Comparison of ENCODE assay signal across 33 cellular contexts in the genomic region with DNA sequence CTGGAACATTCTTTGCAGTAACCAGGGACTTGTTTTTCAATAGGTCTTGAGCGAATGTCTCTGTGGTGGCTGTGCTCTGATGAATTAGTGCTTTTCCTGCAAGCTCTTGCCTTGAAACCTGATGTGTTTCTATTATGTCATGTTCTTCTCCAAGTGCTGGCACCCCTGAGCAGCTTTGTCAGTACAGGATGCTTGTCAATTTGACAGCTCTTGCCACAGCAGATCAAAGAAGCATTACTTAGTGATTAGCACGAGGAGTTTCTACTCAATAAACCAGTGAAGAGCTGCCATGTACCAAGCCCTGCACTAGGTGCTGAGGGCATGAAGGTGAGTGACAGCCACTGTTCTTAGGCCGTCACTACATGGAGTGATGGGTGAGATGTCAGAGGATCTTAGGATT.
A peak's percentile ranks its signal among the peaks of the same experiment; 100 is the strongest.
DNase-seq lines count a peak whose midpoint lies in the region; FAIRE-seq and TF ChIP-seq lines count a peak whose summit lies in the region.
"Had no signal": no experiment of that assay in that cellular context is flagged by ENCODE, and none has a peak within 500 bp of the region (broad histone marks: within the 10 kb centered on the region; RNA-seq: fewer than 3 reads in every experiment).

No MANE protein-coding gene starts in this region.

- H3K36me3 ChIP-seq in bronchial epithelial cell (ENCODE audit: control insufficient read depth, insufficient read depth, low read length), result no peaks in the 10 kb centered on the region
- no peaks in the 10 kb centered on the region for H3K36me3 ChIP-seq in neural cell (ENCODE audit: insufficient read depth, low read length)
- no peaks in the 10 kb centered on the region for H3K36me3 ChIP-seq in thyroid gland
- H3K36me3 ChIP-seq in GM23248 (ENCODE audit: low read depth), result no peaks in the 10 kb centered on the region
- H3K36me3 ChIP-seq: BE2C; BLaER1; BLaER1 treated with 17β-estradiol and CSF1 and Interleukin-3, amounts not matched to agents 10 nM and 100 nM had no signal

- H3K9me2 ChIP-seq in neural cell (ENCODE audit: insufficient read depth, low read length) (no peaks in the 10 kb centered on the region), GM23248 (ENCODE audit: insufficient read depth) (no peaks in the 10 kb centered on the region)

- peak; percentile 100 for TF ChIP-seq EP300 in neural cell (conservative IDR thresholded peaks at IDR 0.05; ENCODE audit: poor library complexity, severe bottlenecking)

- in situ Hi-C loops in GM23248 (cut with MboI), result no loop called here

- WGBS in thyroid gland, 2 donors, result 89 to 95% methylated on average over 3 of the region's 3 CpGs
- WGBS in GM23248 (ENCODE audit: low coverage in 1 of 2, low lambda C conversion rate in 2 of 2, missing lambda C conversion rate in 2 of 2), 2 experiments, result 50 to 53% methylated on average over 3 of the region's 3 CpGs

- no peak overlapping the region for H2AFZ ChIP-seq in neural cell (ENCODE audit: low read depth, low read length)
- H2AFZ ChIP-seq in GM23248, result no peak overlapping the region

- H3K4me2 ChIP-seq in neural cell (ENCODE audit: low read length), result no peak overlapping the region
- H3K4me2 ChIP-seq in GM23248 (ENCODE audit: unreplicated experiment), result no peak overlapping the region
- H3K4me2 ChIP-seq: A549 had no signal

- no peak for TF ChIP-seq RAD21 in neural cell (conservative IDR thresholded peaks at IDR 0.05)

- no peak overlapping the region for H3K27ac ChIP-seq in neural cell (ENCODE audit: low read length)
- H3K27ac ChIP-seq in thyroid gland, result no peak overlapping the region
- no peak overlapping the region for H3K27ac ChIP-seq in GM23248
- H3K27ac ChIP-seq: 22Rv1; A549; BLaER1; BLaER1 treated with 17β-estradiol and CSF1 and Interleukin-3, amounts not matched to agents 10 nM and 100 nM; C4-2B had no signal

- no peaks in the 10 kb centered on the region for H4K20me1 ChIP-seq in neural cell (ENCODE audit: insufficient read depth)
- no peaks in the 10 kb centered on the region for H4K20me1 ChIP-seq in GM23248 (ENCODE audit: insufficient read depth)
- H4K20me1 ChIP-seq: BLaER1; BLaER1 treated with 17β-estradiol and CSF1 and Interleukin-3, amounts not matched to agents 10 nM and 100 nM had no signal

- DNase-seq in bronchial epithelial cell (ENCODE audit: low read depth) (no peak), putamen (ENCODE audit: low spot score) (peak; percentile 71), thyroid gland (no peak), amygdala (lab: John Stamatoyannopoulos, UW) (no peak), GM23248 (no peak)
- DNase-seq: 8988T; ACHN; AML-193; BE2C; C1 segment of cervical spinal cord; Caco-2; Calu3; CD4-positive, alpha-beta memory T cell; CD4-positive, alpha-beta T cell; CD4-positive, CD25-positive, alpha-beta regulatory T cell; CD8-positive, alpha-beta memory T cell; CD8-positive, alpha-beta T cell; COR-L47; DMS 273 treated with DMSO at 0.1 percent for 48 hours; DMS153; DMS53; DMS79; DMS79 treated with DMSO at 0.1 percent for 48 hours; DND-41; EL had no signal

- H3K27me3 ChIP-seq in bronchial epithelial cell (ENCODE audit: control insufficient read depth, insufficient read depth, low read length), result no peaks in the 10 kb centered on the region
- H3K27me3 ChIP-seq in neural cell (ENCODE audit: insufficient read depth, low read depth, low read length), result no peaks in the 10 kb centered on the region
- H3K27me3 ChIP-seq in thyroid gland, result no peaks in the 10 kb centered on the region
- H3K27me3 ChIP-seq in GM23248 (replicated peaks; ENCODE audit: insufficient read depth), result no peaks in the 10 kb centered on the region
- H3K27me3 ChIP-seq: BE2C; BLaER1; BLaER1 treated with 17β-estradiol and CSF1 and Interleukin-3, amounts not matched to agents 10 nM and 100 nM had no signal

- peak; percentile 7 for FAIRE-seq in bronchial epithelial cell (lab: Jason Lieb, UNC)
- FAIRE-seq: A204.1, A549, D721Med had no signal

- intact Hi-C loops in thyroid gland (cut with DNase I), result no loop called here

- no peak for TF ChIP-seq POLR2A in thyroid gland (IDR thresholded peaks at IDR 0.05)

- H3K4me1 ChIP-seq in thyroid gland (no peaks in the 10 kb centered on the region), GM23248 (ENCODE audit: insufficient read depth) (no peaks in the 10 kb centered on the region)
- H3K4me1 ChIP-seq: A549, BE2C, Caco-2 had no signal

- H3K4me3 ChIP-seq in bronchial epithelial cell (ENCODE audit: low read depth, low read length) (no peak overlapping the region), neural cell (ENCODE audit: low read length) (no peak overlapping the region), thyroid gland (replicated peaks in 1 of 3) (no peak overlapping the region), GM23248 (no peak overlapping the region)
- H3K4me3 ChIP-seq: A549; BLaER1; BLaER1 treated with 17β-estradiol and CSF1 and Interleukin-3, amounts not matched to agents 10 nM and 100 nM had no signal

- H3K9ac ChIP-seq in neural cell (ENCODE audit: low read length) (no peak overlapping the region), GM23248 (no peak overlapping the region)
- H3K9ac ChIP-seq: BLaER1; BLaER1 treated with 17β-estradiol and CSF1 and Interleukin-3, amounts not matched to agents 10 nM and 100 nM had no signal

- H3K79me2 ChIP-seq in neural cell (replicated peaks; ENCODE audit: insufficient read depth, low read length) (no peaks in the 10 kb centered on the region), GM23248 (ENCODE audit: insufficient read depth) (no peaks in the 10 kb centered on the region)

- H3F3A ChIP-seq in neural cell (ENCODE audit: insufficient read depth, low read length, poor library complexity, severe bottlenecking) (peaks cover 5% of the 10 kb centered on the region), GM23248 (ENCODE audit: insufficient read depth) (no peaks in the 10 kb centered on the region)

- H3K9me3 ChIP-seq in neural cell (ENCODE audit: low read length) (no peaks in the 10 kb centered on the region), thyroid gland (no peaks in the 10 kb centered on the region), GM23248 (ENCODE audit: low read depth) (no peaks in the 10 kb centered on the region)
- H3K9me3 ChIP-seq: A549, BE2C, Caco-2 had no signal

- TF ChIP-seq CTCF in bronchial epithelial cell (IDR thresholded peaks at IDR 0.05; ENCODE audit: insufficient read depth, low read length, severe bottlenecking) (no peak), neural cell (IDR thresholded peaks at IDR 0.05; ENCODE audit: poor library complexity, severe bottlenecking) (no peak), thyroid gland (IDR thresholded peaks at IDR 0.05) (no peak)

TF ChIP-seq in neural cell, 6 proteins besides CTCF, POLR2A, EP300 and RAD21:
- TF ChIP-seq POLR2AphosphoS5 (IDR thresholded peaks at IDR 0.05) (peak; percentile 100), TAF1 (IDR thresholded peaks at IDR 0.05; ENCODE audit: low read depth) (no peak), MXI1 (conservative IDR thresholded peaks at IDR 0.05; ENCODE audit: poor library complexity, severe bottlenecking) (no peak), EZH2 (IDR thresholded peaks at IDR 0.05; ENCODE audit: borderline replicate concordance, insufficient read depth, low read length, poor library complexity, severe bottlenecking) (no peak), SMC3 (conservative IDR thresholded peaks at IDR 0.05; ENCODE audit: poor library complexity) (no peak)
- TF ChIP-seq, protein P1, sequence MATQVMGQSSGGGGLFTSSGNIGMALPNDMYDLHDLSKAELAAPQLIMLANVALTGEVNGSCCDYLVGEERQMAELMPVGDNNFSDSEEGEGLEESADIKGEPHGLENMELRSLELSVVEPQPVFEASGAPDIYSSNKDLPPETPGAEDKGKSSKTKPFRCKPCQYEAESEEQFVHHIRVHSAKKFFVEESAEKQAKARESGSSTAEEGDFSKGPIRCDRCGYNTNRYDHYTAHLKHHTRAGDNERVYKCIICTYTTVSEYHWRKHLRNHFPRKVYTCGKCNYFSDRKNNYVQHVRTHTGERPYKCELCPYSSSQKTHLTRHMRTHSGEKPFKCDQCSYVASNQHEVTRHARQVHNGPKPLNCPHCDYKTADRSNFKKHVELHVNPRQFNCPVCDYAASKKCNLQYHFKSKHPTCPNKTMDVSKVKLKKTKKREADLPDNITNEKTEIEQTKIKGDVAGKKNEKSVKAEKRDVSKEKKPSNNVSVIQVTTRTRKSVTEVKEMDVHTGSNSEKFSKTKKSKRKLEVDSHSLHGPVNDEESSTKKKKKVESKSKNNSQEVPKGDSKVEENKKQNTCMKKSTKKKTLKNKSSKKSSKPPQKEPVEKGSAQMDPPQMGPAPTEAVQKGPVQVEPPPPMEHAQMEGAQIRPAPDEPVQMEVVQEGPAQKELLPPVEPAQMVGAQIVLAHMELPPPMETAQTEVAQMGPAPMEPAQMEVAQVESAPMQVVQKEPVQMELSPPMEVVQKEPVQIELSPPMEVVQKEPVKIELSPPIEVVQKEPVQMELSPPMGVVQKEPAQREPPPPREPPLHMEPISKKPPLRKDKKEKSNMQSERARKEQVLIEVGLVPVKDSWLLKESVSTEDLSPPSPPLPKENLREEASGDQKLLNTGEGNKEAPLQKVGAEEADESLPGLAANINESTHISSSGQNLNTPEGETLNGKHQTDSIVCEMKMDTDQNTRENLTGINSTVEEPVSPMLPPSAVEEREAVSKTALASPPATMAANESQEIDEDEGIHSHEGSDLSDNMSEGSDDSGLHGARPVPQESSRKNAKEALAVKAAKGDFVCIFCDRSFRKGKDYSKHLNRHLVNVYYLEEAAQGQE (IDR thresholded peaks at IDR 0.05; ENCODE audit: borderline replicate concordance), result peak; percentile 70
